In genomic region chr5:81132381-81132780, GRCh38 we compare ENCODE assay signal across 36 cellular contexts.
"Had no signal": no experiment of that assay in that cellular context is flagged by ENCODE, and none has a peak within 500 bp of the region (broad histone marks: within the 10 kb centered on the region; RNA-seq: fewer than 3 reads in every experiment).

No MANE protein-coding gene starts in this region.

- H3K36me3 ChIP-seq: adrenal gland, brain microvascular endothelial cell, breast epithelium, cardiac muscle cell had no signal

- H3K27ac Mint-ChIP-seq: activated CD4-positive, alpha-beta memory T cell treated with anti-CD3 and anti-CD28 coated beads, Interleukin-2, amount 10 ng/mL, durations not matched to agents 7 days and 5 days; activated CD4-positive, alpha-beta T cell treated with anti-CD3 and anti-CD28 coated beads for 36 hours; activated CD4-positive, alpha-beta T cell treated with anti-CD3 and anti-CD28 coated beads, Interleukin-2, amount 10 ng/mL, durations not matched to agents 7 days and 5 days; activated CD8-positive, alpha-beta memory T cell treated with anti-CD3 and anti-CD28 coated beads, Interleukin-2, amount 10 ng/mL, durations not matched to agents 7 days and 5 days; activated CD8-positive, alpha-beta T cell treated with anti-CD3 and anti-CD28 coated beads, Interleukin-2, amount 10 ng/mL, durations not matched to agents 7 days and 5 days; activated naive CD4-positive, alpha-beta T cell treated with anti-CD3 and anti-CD28 coated beads for 36 hours; activated naive CD8-positive, alpha-beta T cell treated with anti-CD3 and anti-CD28 coated beads for 36 hours; activated T-cell treated with anti-CD3 and anti-CD28 coated beads, Interleukin-2, amount 50 U/mL, for 24 hours; activated T-helper 2 cell treated with anti-CD3 and anti-CD28 coated beads, Interferon-gamma antibody, Interleukin-2, Interleukin-4, amounts not matched to agents 10 μg/mL and 5 μg/mL and 100 μg/mL, durations not matched to agents 14 hours and 24 hours and 36 hours; T-helper 1 cell treated with Interleukin-12 subunit alpha and Interleukin-12 subunit beta and Interleukin-4 antibody, amounts not matched to agents 30 μg/mL and 1 μg/mL, for 36 hours; T-helper 2 cell treated with Interferon-gamma antibody and Interleukin-4, amounts not matched to agents 5 μg/mL and 100 μg/mL, for 36 hours had no signal

- H3K4me1 Mint-ChIP-seq: activated CD4-positive, alpha-beta memory T cell treated with anti-CD3 and anti-CD28 coated beads, Interleukin-2, amount 10 ng/mL, durations not matched to agents 7 days and 5 days; activated CD8-positive, alpha-beta memory T cell treated with anti-CD3 and anti-CD28 coated beads, Interleukin-2, amount 10 ng/mL, durations not matched to agents 7 days and 5 days; central memory CD8-positive, alpha-beta T cell had no signal

- H3K9me3 Mint-ChIP-seq: activated naive CD4-positive, alpha-beta T cell treated with anti-CD3 and anti-CD28 coated beads for 36 hours; activated naive CD4-positive, alpha-beta T cell treated with anti-CD3 and anti-CD28 coated beads, Interleukin-2, amount 50 U/mL, for 72 hours; activated naive CD8-positive, alpha-beta T cell treated with anti-CD3 and anti-CD28 coated beads for 36 hours; activated T-cell treated with anti-CD3 and anti-CD28 coated beads, Interleukin-2, amount 50 U/mL, for 24 hours; central memory CD8-positive, alpha-beta T cell had no signal

- H3K9me3 ChIP-seq: adrenal gland, body of pancreas, breast epithelium had no signal

- H3K4me1 ChIP-seq: adrenal gland, body of pancreas, breast epithelium had no signal

- ATAC-seq: activated CD4-positive, alpha-beta T cell treated with anti-CD3 and anti-CD28 coated beads for 36 hours; activated CD4-positive, CD25-positive, alpha-beta regulatory T cell treated with anti-CD3 and anti-CD28 coated beads, Interleukin-2, amount 50 U/mL, for 24 hours; activated CD8-positive, alpha-beta memory T cell treated with anti-CD3 and anti-CD28 coated beads, Interleukin-2, amount 10 ng/mL, durations not matched to agents 7 days and 5 days; activated CD8-positive, alpha-beta T cell treated with anti-CD3 and anti-CD28 coated beads, Interleukin-2, amount 10 ng/mL, durations not matched to agents 7 days and 5 days; activated naive CD4-positive, alpha-beta T cell treated with anti-CD3 and anti-CD28 coated beads, Interleukin-2, amount 50 U/mL, for 72 hours; body of pancreas had no signal

- H3K27me3 Mint-ChIP-seq: activated CD4-positive, alpha-beta memory T cell treated with anti-CD3 and anti-CD28 coated beads, Interleukin-2, amount 10 ng/mL, durations not matched to agents 7 days and 5 days; activated CD4-positive, alpha-beta T cell treated with anti-CD3 and anti-CD28 coated beads for 36 hours; activated CD4-positive, alpha-beta T cell treated with anti-CD3 and anti-CD28 coated beads, Interleukin-2, amount 10 ng/mL, durations not matched to agents 7 days and 5 days; activated CD8-positive, alpha-beta memory T cell treated with anti-CD3 and anti-CD28 coated beads, Interleukin-2, amount 10 ng/mL, durations not matched to agents 7 days and 5 days; activated naive CD8-positive, alpha-beta T cell treated with anti-CD3 and anti-CD28 coated beads for 36 hours; activated T-cell treated with anti-CD3 and anti-CD28 coated beads, Interleukin-2, amount 50 U/mL, for 24 hours; central memory CD8-positive, alpha-beta T cell had no signal

- H3K4me3 Mint-ChIP-seq: activated CD4-positive, alpha-beta memory T cell treated with anti-CD3 and anti-CD28 coated beads, Interleukin-2, amount 10 ng/mL, durations not matched to agents 7 days and 5 days; activated CD4-positive, alpha-beta T cell treated with anti-CD3 and anti-CD28 coated beads for 36 hours; activated CD4-positive, alpha-beta T cell treated with anti-CD3 and anti-CD28 coated beads, Interleukin-2, amount 10 ng/mL, durations not matched to agents 7 days and 5 days; activated CD8-positive, alpha-beta memory T cell treated with anti-CD3 and anti-CD28 coated beads, Interleukin-2, amount 10 ng/mL, durations not matched to agents 7 days and 5 days; activated CD8-positive, alpha-beta T cell treated with anti-CD3 and anti-CD28 coated beads, Interleukin-2, amount 10 ng/mL, durations not matched to agents 7 days and 5 days; activated naive CD4-positive, alpha-beta T cell treated with anti-CD3 and anti-CD28 coated beads for 36 hours; activated naive CD8-positive, alpha-beta T cell treated with anti-CD3 and anti-CD28 coated beads for 36 hours; activated T-cell treated with anti-CD3 and anti-CD28 coated beads, Interleukin-2, amount 50 U/mL, for 24 hours; central memory CD8-positive, alpha-beta T cell; T-helper 1 cell treated with Interleukin-12 subunit alpha and Interleukin-12 subunit beta and Interleukin-4 antibody, amounts not matched to agents 30 μg/mL and 1 μg/mL, for 36 hours; T-helper 2 cell treated with Interferon-gamma antibody and Interleukin-4, amounts not matched to agents 5 μg/mL and 100 μg/mL, for 36 hours had no signal

- H3K27ac ChIP-seq: adrenal gland, body of pancreas, brain microvascular endothelial cell, breast epithelium, cardiac muscle cell had no signal

- H3K27me3 ChIP-seq: adrenal gland, body of pancreas, brain microvascular endothelial cell, breast epithelium, cardiac muscle cell had no signal

- H3K4me3 ChIP-seq: adrenal gland, body of pancreas, breast epithelium, cardiac muscle cell had no signal

- DNase-seq: activated CD4-positive, alpha-beta memory T cell treated with anti-CD3 and anti-CD28 coated beads, Interleukin-2, amount 10 ng/mL, durations not matched to agents 7 days and 5 days; activated CD4-positive, alpha-beta T cell treated with anti-CD3 and anti-CD28 coated beads for 1 hour; activated CD4-positive, alpha-beta T cell treated with anti-CD3 and anti-CD28 coated beads for 36 hours; activated CD4-positive, alpha-beta T cell treated with anti-CD3 and anti-CD28 coated beads for 48 hours; activated CD4-positive, alpha-beta T cell treated with anti-CD3 and anti-CD28 coated beads, Interleukin-2, amount 10 ng/mL, durations not matched to agents 7 days and 5 days; activated CD4-positive, alpha-beta T cell treated with anti-CD3 and anti-CD28 coated beads, Interleukin-2, amount 50 U/mL, for 48 hours; activated CD4-positive, CD25-positive, alpha-beta regulatory T cell; activated CD8-positive, alpha-beta memory T cell treated with anti-CD3 and anti-CD28 coated beads for 24 hours; activated CD8-positive, alpha-beta memory T cell treated with anti-CD3 and anti-CD28 coated beads, Interleukin-2, amount 10 ng/mL, durations not matched to agents 7 days and 5 days; activated CD8-positive, alpha-beta memory T cell treated with anti-CD3 and anti-CD28 coated beads, Interleukin-2, amount 50 U/mL, for 48 hours; activated CD8-positive, alpha-beta T cell treated with anti-CD3 and anti-CD28 coated beads, Interleukin-2, amount 10 ng/mL, durations not matched to agents 7 days and 5 days; activated effector memory CD4-positive, alpha-beta T cell treated with Interleukin-2 at 50 U/mL for 16 hours; activated gamma-delta T cell; activated naive CD4-positive, alpha-beta T cell treated with anti-CD3 and anti-CD28 coated beads for 36 hours; activated naive CD4-positive, alpha-beta T cell treated with anti-CD3 and anti-CD28 coated beads, Interleukin-2, amount 50 U/mL, for 16 hours; activated naive CD8-positive, alpha-beta T cell treated with anti-CD3 and anti-CD28 coated beads for 36 hours; activated T-cell treated with anti-CD3 and anti-CD28 coated beads, Interleukin-2, amount 50 U/mL, for 24 hours; activated T-cell treated with anti-CD3 and anti-CD28 coated beads, Interleukin-2, amount 50 U/mL, for 48 hours; adrenal gland; amniotic stem cell; aorta; body of pancreas; brain microvascular endothelial cell; caudate nucleus; cerebellar nuclear complex; T-helper 1 cell; T-helper 2 cell; T-helper 9 cell had no signal
